In genomic region chr5:81851481-81852178, GRCh38 we compare ENCODE assay signal across 1 cellular context.
TF ChIP-seq lines count a peak whose summit lies in the region.

No MANE protein-coding gene starts in this region.

TF ChIP-seq in GM12878, 131 proteins besides CTCF, POLR2A, EP300 and RAD21 (continued from another document and continues in another):
- TF ChIP-seq BCLAF1 (IDR thresholded peaks at IDR 0.05): peak; percentile 83
- TF ChIP-seq, protein P1, sequence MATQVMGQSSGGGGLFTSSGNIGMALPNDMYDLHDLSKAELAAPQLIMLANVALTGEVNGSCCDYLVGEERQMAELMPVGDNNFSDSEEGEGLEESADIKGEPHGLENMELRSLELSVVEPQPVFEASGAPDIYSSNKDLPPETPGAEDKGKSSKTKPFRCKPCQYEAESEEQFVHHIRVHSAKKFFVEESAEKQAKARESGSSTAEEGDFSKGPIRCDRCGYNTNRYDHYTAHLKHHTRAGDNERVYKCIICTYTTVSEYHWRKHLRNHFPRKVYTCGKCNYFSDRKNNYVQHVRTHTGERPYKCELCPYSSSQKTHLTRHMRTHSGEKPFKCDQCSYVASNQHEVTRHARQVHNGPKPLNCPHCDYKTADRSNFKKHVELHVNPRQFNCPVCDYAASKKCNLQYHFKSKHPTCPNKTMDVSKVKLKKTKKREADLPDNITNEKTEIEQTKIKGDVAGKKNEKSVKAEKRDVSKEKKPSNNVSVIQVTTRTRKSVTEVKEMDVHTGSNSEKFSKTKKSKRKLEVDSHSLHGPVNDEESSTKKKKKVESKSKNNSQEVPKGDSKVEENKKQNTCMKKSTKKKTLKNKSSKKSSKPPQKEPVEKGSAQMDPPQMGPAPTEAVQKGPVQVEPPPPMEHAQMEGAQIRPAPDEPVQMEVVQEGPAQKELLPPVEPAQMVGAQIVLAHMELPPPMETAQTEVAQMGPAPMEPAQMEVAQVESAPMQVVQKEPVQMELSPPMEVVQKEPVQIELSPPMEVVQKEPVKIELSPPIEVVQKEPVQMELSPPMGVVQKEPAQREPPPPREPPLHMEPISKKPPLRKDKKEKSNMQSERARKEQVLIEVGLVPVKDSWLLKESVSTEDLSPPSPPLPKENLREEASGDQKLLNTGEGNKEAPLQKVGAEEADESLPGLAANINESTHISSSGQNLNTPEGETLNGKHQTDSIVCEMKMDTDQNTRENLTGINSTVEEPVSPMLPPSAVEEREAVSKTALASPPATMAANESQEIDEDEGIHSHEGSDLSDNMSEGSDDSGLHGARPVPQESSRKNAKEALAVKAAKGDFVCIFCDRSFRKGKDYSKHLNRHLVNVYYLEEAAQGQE (IDR thresholded peaks at IDR 0.05; ENCODE audit: low read depth, low read length): 0 out of 2 replicates have a peak, but pooled peaks have one; percentile 49
- no peak for TF ChIP-seq PRDM15 (CRISPR knock-in tag; IDR thresholded peaks at IDR 0.05)
- no peak for TF ChIP-seq CBX3 (IDR thresholded peaks at IDR 0.05; ENCODE audit: borderline replicate concordance, low read depth)
- no peak for TF ChIP-seq POLR2AphosphoS2 (IDR thresholded peaks at IDR 0.05; ENCODE audit: low read depth, low read length)
- TF ChIP-seq MEF2A (IDR thresholded peaks at IDR 0.05; ENCODE audit: insufficient read depth, low read depth, low read length): peak; percentile 72
- 0 out of 2 replicates have a peak, but pooled peaks have one; percentile 4 for TF ChIP-seq SPI1 (IDR thresholded peaks at IDR 0.05; ENCODE audit: borderline replicate concordance, insufficient read depth, low read depth, low read length)
- peak; percentile 76; the same call in 1 of the 2 replicates for TF ChIP-seq TCF12 (IDR thresholded peaks at IDR 0.05; ENCODE audit: low read depth, low read length)
- peak; percentile 77 for TF ChIP-seq GATAD2B (conservative IDR thresholded peaks at IDR 0.05; ENCODE audit: low read depth)
- TF ChIP-seq, protein P2, sequence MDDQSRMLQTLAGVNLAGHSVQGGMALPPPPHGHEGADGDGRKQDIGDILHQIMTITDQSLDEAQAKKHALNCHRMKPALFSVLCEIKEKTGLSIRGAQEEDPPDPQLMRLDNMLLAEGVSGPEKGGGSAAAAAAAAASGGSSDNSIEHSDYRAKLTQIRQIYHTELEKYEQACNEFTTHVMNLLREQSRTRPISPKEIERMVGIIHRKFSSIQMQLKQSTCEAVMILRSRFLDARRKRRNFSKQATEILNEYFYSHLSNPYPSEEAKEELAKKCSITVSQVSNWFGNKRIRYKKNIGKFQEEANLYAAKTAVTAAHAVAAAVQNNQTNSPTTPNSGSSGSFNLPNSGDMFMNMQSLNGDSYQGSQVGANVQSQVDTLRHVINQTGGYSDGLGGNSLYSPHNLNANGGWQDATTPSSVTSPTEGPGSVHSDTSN (IDR thresholded peaks at IDR 0.05; ENCODE audit: insufficient replicate concordance, low read depth, low read length): peak; percentile 68
- peak; percentile 39 for TF ChIP-seq USF1 (IDR thresholded peaks at IDR 0.05; ENCODE audit: borderline replicate concordance, extremely low read length, insufficient read depth, low read depth, low read length)
- TF ChIP-seq CBX5 (IDR thresholded peaks at IDR 0.05; ENCODE audit: low read depth): peak; percentile 97
- TF ChIP-seq ESRRA (IDR thresholded peaks at IDR 0.05; ENCODE audit: low read length): no peak
- TF ChIP-seq BRCA1 (IDR thresholded peaks at IDR 0.05; ENCODE audit: low read depth, low read length): peak; percentile 34; the same call in 1 of the 2 replicates
- TF ChIP-seq ZZZ3 (IDR thresholded peaks at IDR 0.05; ENCODE audit: control insufficient read depth, insufficient read length, low read depth): peak; percentile 15
- TF ChIP-seq SUPT20H (IDR thresholded peaks at IDR 0.05; ENCODE audit: borderline replicate concordance, control insufficient read depth, low read depth, low read length): no peak
- TF ChIP-seq TCF7 (IDR thresholded peaks at IDR 0.05; ENCODE audit: borderline replicate concordance): peak; percentile 55; the same call in 1 of the 2 replicates
- TF ChIP-seq HDGF (IDR thresholded peaks at IDR 0.05): no peak
- no peak for TF ChIP-seq MYB (IDR thresholded peaks at IDR 0.05; ENCODE audit: borderline replicate concordance, low read depth, low read length)
- no peak for TF ChIP-seq EZH2 (IDR thresholded peaks at IDR 0.05; ENCODE audit: borderline replicate concordance, control insufficient read depth, low read depth, low read length)
- no peak for TF ChIP-seq CEBPB (IDR thresholded peaks at IDR 0.05; ENCODE audit: borderline replicate concordance in 1 of 2, low read depth in 2 of 2, low read length in 2 of 2)
- peak; percentile 28; the same call in 1 of the 2 replicates for TF ChIP-seq MXI1 (IDR thresholded peaks at IDR 0.05; ENCODE audit: low read depth, low read length)
- no peak for TF ChIP-seq MAX (IDR thresholded peaks at IDR 0.05; ENCODE audit: low read depth, low read length)
- no peak for TF ChIP-seq YBX1 (IDR thresholded peaks at IDR 0.05)
- no peak for TF ChIP-seq USF2 (IDR thresholded peaks at IDR 0.05; ENCODE audit: borderline replicate concordance, low read depth, low read length)
- TF ChIP-seq EGR1 (IDR thresholded peaks at IDR 0.05; ENCODE audit: borderline replicate concordance in 1 of 2, low read depth in 2 of 2, low read length in 2 of 2): peak in 1 of 2 experiments; percentile 24; a peak in 1 of 3 replicates
- peak; percentile 69; the same call in 1 of the 2 replicates for TF ChIP-seq PAX5 (IDR thresholded peaks at IDR 0.05; ENCODE audit: borderline replicate concordance, low read depth, low read length)
- TF ChIP-seq STAT1 (conservative IDR thresholded peaks at IDR 0.05): 0 out of 2 replicates have a peak, but pooled peaks have one; percentile 34
- TF ChIP-seq ASH2L (IDR thresholded peaks at IDR 0.05; ENCODE audit: borderline replicate concordance, low read depth): peak; percentile 60; the same call in 1 of the 2 replicates
- TF ChIP-seq E2F8 (IDR thresholded peaks at IDR 0.05; ENCODE audit: low read depth, partially characterized antibody): peak; percentile 8
- TF ChIP-seq RB1 (IDR thresholded peaks at IDR 0.05; ENCODE audit: borderline replicate concordance): peak; percentile 87; the same call in 1 of the 2 replicates
- TF ChIP-seq HCFC1 (IDR thresholded peaks at IDR 0.05; ENCODE audit: low read length): peak; percentile 44; the same call in 1 of the 2 replicates
- peak; percentile 82 for TF ChIP-seq ELK1 (IDR thresholded peaks at IDR 0.05; ENCODE audit: low read depth, low read length)
- peak; percentile 63; the same call in 1 of the 2 replicates for TF ChIP-seq PML (IDR thresholded peaks at IDR 0.05; ENCODE audit: low read length)
- 0 out of 2 replicates have a peak, but pooled peaks have one; percentile 22 for TF ChIP-seq MTA2 (IDR thresholded peaks at IDR 0.05; ENCODE audit: low read depth)
- TF ChIP-seq CBFB (IDR thresholded peaks at IDR 0.05; ENCODE audit: low read depth): 0 out of 2 replicates have a peak, but pooled peaks have one; percentile 51
- no peak for TF ChIP-seq BCL3 (IDR thresholded peaks at IDR 0.05; ENCODE audit: borderline replicate concordance, insufficient read depth, low read depth, low read length, poor library complexity, severe bottlenecking)
- peak in 1 of 2 experiments; percentile 65; a peak in 2 of 4 replicates for TF ChIP-seq ETV6 (conservative IDR thresholded peaks at IDR 0.05 in 1 of 2, IDR thresholded peaks at IDR 0.05 in 1 of 2; ENCODE audit: borderline replicate concordance in 1 of 2, low read depth in 1 of 2)
